Comparison of ENCODE assay signal across 8 cellular contexts in genomic region chrX:95764972-95765451, GRCh38.
DNase-seq lines count a peak whose midpoint lies in the region; ATAC-seq and TF ChIP-seq lines count a peak whose summit lies in the region.
"Had no signal": no experiment of that assay in that cellular context is flagged by ENCODE, and none has a peak within 500 bp of the region (broad histone marks: within the 10 kb centered on the region; RNA-seq: fewer than 3 reads in every experiment).

No MANE protein-coding gene starts in this region.

- intact Hi-C loops in spleen (cut with DNase I; ENCODE audit: low total_unique reads), result no loop called here

- H3K27ac ChIP-seq in spleen, result no peak overlapping the region
- H3K27ac ChIP-seq: parathyroid adenoma had no signal

- no peak overlapping the region for H3K4me3 ChIP-seq in spleen

- WGBS in spleen, 5 donors, result 21 to 44% (median 38%) methylated on average over 3 of the region's 3 CpGs

- no peaks in the 10 kb centered on the region for H3K4me1 ChIP-seq in spleen
- H3K4me1 ChIP-seq: parathyroid adenoma had no signal

- DNase-seq in GM10266 (ENCODE audit: extremely low spot score), result no peak
- peak; percentile 51 for DNase-seq in OCI-M1 (lab: John Stamatoyannopoulos, UW)
- DNase-seq in fibroblast of peridontal ligament (ENCODE audit: extremely low read depth), result peak; percentile 9
- DNase-seq in retina, result peak; percentile 48
- DNase-seq in activated T-cell treated with anti-CD3 and anti-CD28 coated beads, Interleukin-2, amount 50 U/mL, for 48 hours, result no peak
- no peak for DNase-seq in spleen

- TF ChIP-seq CTCF in GM10266 (IDR thresholded peaks at IDR 0.05; ENCODE audit: control insufficient read depth, insufficient read depth, low read depth, missing control alignments) (peak; percentile 19), spleen (IDR thresholded peaks at IDR 0.05 in 8 of 11, conservative IDR thresholded peaks at IDR 0.05 in 3 of 11) (peak in 5 of 11 experiments; percentile 9 to 41 (median 27))

- H3K27me3 ChIP-seq in spleen (replicated peaks in 1 of 7), result no peaks in the 10 kb centered on the region

- TF ChIP-seq POLR2A in spleen (IDR thresholded peaks at IDR 0.05), result no peak

- no peaks in the 10 kb centered on the region for H3K36me3 ChIP-seq in spleen

- H3K9me3 ChIP-seq in spleen, result no peaks in the 10 kb centered on the region

- ATAC-seq in HG02885 (IDR thresholded peaks at IDR 0.05; ENCODE audit: poor library complexity, unreplicated experiment), result peak; percentile 72

Comparison
In these comparisons a context has a peak if more than half of its experiments do, and no peak if none do; other contexts are left out.
1. DNase-seq: peak in OCI-M1 (single experiment), fibroblast of peridontal ligament (single experiment) and retina (single experiment); none in GM10266 (single experiment), activated T-cell treated with anti-CD3 and anti-CD28 coated beads, Interleukin-2, amount 50 U/mL, for 48 hours (0 of 2) and spleen (single experiment).